8 cellular contexts compared by ENCODE assay signal in the genomic region with DNA sequence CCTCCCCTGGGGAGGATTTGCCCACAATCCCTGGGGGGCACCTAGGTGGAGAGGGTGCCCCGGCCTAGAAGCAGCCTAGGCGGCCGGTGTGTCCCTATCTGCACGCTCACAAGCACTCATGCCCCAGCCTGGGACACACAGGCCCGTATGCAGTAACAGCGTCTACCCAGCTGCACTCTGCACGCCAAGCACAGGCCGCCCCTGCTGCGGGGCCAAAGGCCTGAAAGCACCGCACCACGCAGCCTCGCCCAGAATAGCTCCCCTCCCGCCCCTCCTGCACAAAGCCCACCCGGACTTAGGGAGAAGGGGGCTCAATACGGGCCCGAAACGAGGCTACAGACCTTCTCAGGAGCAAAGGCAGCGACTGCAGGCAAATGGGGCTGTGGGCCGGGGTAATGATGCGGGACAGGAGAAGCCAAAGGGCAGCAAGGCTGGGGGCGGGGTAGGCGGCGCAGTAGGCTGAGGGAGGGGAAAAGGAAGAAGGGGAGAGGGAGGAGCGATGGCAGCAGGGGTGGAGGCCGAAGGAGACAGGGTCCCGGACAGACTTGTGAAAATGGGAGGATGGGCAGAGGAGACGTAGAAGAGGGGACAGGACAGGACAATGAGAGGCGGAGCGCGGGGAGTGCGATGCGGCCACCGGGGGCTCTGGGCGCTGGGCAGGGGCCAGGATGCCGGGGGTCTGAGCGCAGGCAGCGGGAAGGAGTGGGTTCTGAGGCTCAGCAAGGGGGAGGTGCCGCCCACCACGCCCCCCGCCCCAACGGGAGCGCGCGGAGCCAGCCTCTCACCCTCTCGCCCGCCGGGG. TPM values are rescaled to one million over a fixed set of nuclear protein-coding genes. Genes with fewer than 3 reads are reported as not detected.
DNase-seq lines count a peak whose midpoint lies in the region; ATAC-seq, FAIRE-seq and TF ChIP-seq lines count a peak whose summit lies in the region.

No MANE protein-coding gene starts in this region.

- H3K9me3 ChIP-seq in HUES48 (ENCODE audit: control insufficient read depth, insufficient read depth, low read length), result no peaks in the 10 kb centered on the region
- H3K9me3 ChIP-seq in smooth muscle cell (replicated peaks; ENCODE audit: low read depth), result no peaks in the 10 kb centered on the region
- no peaks in the 10 kb centered on the region for H3K9me3 ChIP-seq in SJCRH30 (replicated peaks)

- H3K9ac ChIP-seq in HUES48 (ENCODE audit: low read depth, low read length) (peak overlapping the region; percentile 12), smooth muscle cell (ENCODE audit: low read depth) (no peak overlapping the region)

- peak overlapping the region; percentile 3 for H3K27ac ChIP-seq in HUES48 (ENCODE audit: low read depth, low read length)
- H3K27ac ChIP-seq in smooth muscle cell (ENCODE audit: low read depth), result no peak overlapping the region
- H3K27ac ChIP-seq in SJCRH30, result no peak overlapping the region

- peak overlapping the region; percentile 77 for H3K4me3 ChIP-seq in HUES48 (ENCODE audit: low read depth, low read length)
- H3K4me3 ChIP-seq in astrocyte of the spinal cord (ENCODE audit: low read depth, low read length), result peak overlapping the region; percentile 14
- H3K4me3 ChIP-seq in smooth muscle cell, result peak overlapping the region; percentile 63
- no peak overlapping the region for H3K4me3 ChIP-seq in SJCRH30

- H2AFZ ChIP-seq in smooth muscle cell (ENCODE audit: low read depth), result peak overlapping the region; percentile 86

- no peaks in the 10 kb centered on the region for H4K20me1 ChIP-seq in smooth muscle cell (ENCODE audit: low read depth)

- H3F3A ChIP-seq in smooth muscle cell (ENCODE audit: low read depth), result no peaks in the 10 kb centered on the region

- peak overlapping the region; percentile 93 for H3K4me2 ChIP-seq in smooth muscle cell

- no peak for TF ChIP-seq CTCF in astrocyte of the spinal cord (IDR thresholded peaks at IDR 0.05; ENCODE audit: low read depth, low read length)
- TF ChIP-seq CTCF in smooth muscle cell (IDR thresholded peaks at IDR 0.05; ENCODE audit: borderline replicate concordance, insufficient read depth, poor library complexity, severe bottlenecking), result no peak

- H3K4me1 ChIP-seq in HUES48 (ENCODE audit: control insufficient read depth, insufficient read depth, low read length) (peaks cover 7% of the 10 kb centered on the region), smooth muscle cell (ENCODE audit: low read depth) (peaks cover 8% of the 10 kb centered on the region), SJCRH30 (peaks cover 4% of the 10 kb centered on the region; the same call in 1 of the 2 replicates)

- H3K27me3 ChIP-seq in HUES48 (ENCODE audit: control insufficient read depth, insufficient read depth, low read length) (peaks cover 33% of the 10 kb centered on the region), smooth muscle cell (ENCODE audit: low read depth) (peaks cover 68% of the 10 kb centered on the region), SJCRH30 (no peaks in the 10 kb centered on the region)

- no peaks in the 10 kb centered on the region for H3K79me2 ChIP-seq in smooth muscle cell (ENCODE audit: low read depth)

- in situ Hi-C loops in astrocyte of the spinal cord (cut with HindIII; ENCODE audit: low sequenced_read_pairs), result no loop called here

- no peak for TF ChIP-seq POLR2A in H54 (IDR thresholded peaks at IDR 0.05; ENCODE audit: low read depth, low read length)

- DNase-seq in astrocyte of the spinal cord (ENCODE audit: low read depth, low spot score), result no peak
- peak; percentile 85 for DNase-seq in islet precursor cell
- no peak for DNase-seq in smooth muscle cell (lab: John Stamatoyannopoulos, UW; ENCODE audit: unreplicated experiment)
- DNase-seq in HUDEP-2 (lab: John Stamatoyannopoulos, UW; ENCODE audit: unreplicated experiment in 76 of 76), result no peak
- no peak for DNase-seq in SJCRH30
- DNase-seq in H54 (ENCODE audit: insufficient read length, low spot score), result no peak

- no peak for FAIRE-seq in H54 (lab: Jason Lieb, UNC)

- H3K36me3 ChIP-seq in HUES48 (ENCODE audit: control insufficient read depth, insufficient read depth, low read length) (peaks cover 32% of the 10 kb centered on the region), smooth muscle cell (ENCODE audit: low read depth) (no peaks in the 10 kb centered on the region), SJCRH30 (no peaks in the 10 kb centered on the region)

- 13% methylated on average over 45 of the region's 47 CpGs for WGBS in smooth muscle cell (ENCODE audit: low lambda C conversion rate)

- no peak for ATAC-seq in GM19324 (IDR thresholded peaks at IDR 0.05; ENCODE audit: low FRiP score, unreplicated experiment)

RNA-seq across cellular contexts. Expression of a gene that starts 0.5 kb away (rescaled TPM):
- 0.54 TPM in 1 of 2 replicates, not detected in the other for total RNA-seq in smooth muscle cell
- polyA plus RNA-seq in smooth muscle cell, result 0.34 and 0.54 TPM in 2 replicates
- not detected in 2 replicates for total RNA-seq in SJCRH30 (2014; rRNA removed; shearing (Covaris generic))

RNA-seq across cellular contexts. Expression of a gene that starts 23.0 kb away (rescaled TPM):
- total RNA-seq in smooth muscle cell, result 0.13 and 0.22 TPM in 2 replicates
- 0.89 and 1.4 TPM in 2 replicates for polyA plus RNA-seq in smooth muscle cell
- 0.08 TPM in 1 of 2 replicates, not detected in the other for total RNA-seq in SJCRH30 (2014; rRNA removed; shearing (Covaris generic))
